16 cellular contexts compared by ENCODE assay signal in the genomic region with DNA sequence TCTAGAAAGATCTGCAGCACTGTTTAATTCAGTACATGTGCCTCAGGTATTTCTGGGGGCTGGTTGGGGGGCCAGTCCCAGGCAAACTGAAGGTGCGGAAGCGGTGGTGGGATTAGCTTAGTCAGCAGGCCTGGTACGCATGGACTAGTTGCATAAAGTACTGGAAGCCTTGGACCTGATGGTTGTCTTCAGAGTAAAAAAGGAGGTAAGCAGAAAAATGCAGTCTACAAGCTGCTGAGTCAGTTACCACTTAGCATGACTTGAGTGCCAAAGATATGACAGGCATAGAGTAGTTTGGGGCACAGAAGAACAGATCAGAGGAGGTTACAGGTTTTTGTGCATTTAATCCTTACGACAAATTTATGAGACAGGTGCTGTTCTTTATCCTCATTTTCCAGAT. TPM values are rescaled to one million over a fixed set of nuclear protein-coding genes. Genes with fewer than 3 reads are reported as not detected.
DNase-seq lines count a peak whose midpoint lies in the region; ATAC-seq and TF ChIP-seq lines count a peak whose summit lies in the region.
"Had no signal": no experiment of that assay in that cellular context is flagged by ENCODE, and none has a peak within 500 bp of the region (broad histone marks: within the 10 kb centered on the region; RNA-seq: fewer than 3 reads in every experiment).

No MANE protein-coding gene starts in this region.

- ATAC-seq in omental fat pad (ENCODE audit: low FRiP score), result peak; percentile 41
- ATAC-seq: PC-3 had no signal

- H3K27me3 Mint-ChIP-seq in chondrocyte (ENCODE audit: low read depth), result peaks cover 9% of the 10 kb centered on the region
- H3K27me3 Mint-ChIP-seq: B cell had no signal

- no peaks in the 10 kb centered on the region for H3K9me3 ChIP-seq in suprapubic skin

- no peak for TF ChIP-seq CTCF in chondrocyte (IDR thresholded peaks at IDR 0.05)
- no peak for TF ChIP-seq CTCF in omental fat pad (IDR thresholded peaks at IDR 0.05)
- TF ChIP-seq CTCF in suprapubic skin (IDR thresholded peaks at IDR 0.05), result no peak

- no peak overlapping the region for H3K4me3 ChIP-seq in suprapubic skin

- peaks cover 33% of the 10 kb centered on the region for H3K4me1 Mint-ChIP-seq in chondrocyte (ENCODE audit: low read depth)
- H3K4me1 Mint-ChIP-seq: B cell; CD4-positive, CD25-positive, alpha-beta regulatory T cell had no signal

- no peaks in the 10 kb centered on the region for H3K27me3 ChIP-seq in suprapubic skin

- TF ChIP-seq POLR2A in suprapubic skin (IDR thresholded peaks at IDR 0.05), result no peak

- peak overlapping the region; percentile 41 for H3K27ac Mint-ChIP-seq in chondrocyte (ENCODE audit: unreplicated experiment)
- H3K27ac Mint-ChIP-seq: B cell; CD4-positive, CD25-positive, alpha-beta regulatory T cell had no signal

- peak; percentile 38 for DNase-seq in EL
- DNase-seq in M059J (ENCODE audit: low read depth), result peak; percentile 58
- no peak for DNase-seq in chondrocyte (ENCODE audit: low spot score)
- DNase-seq in omental fat pad (ENCODE audit: low spot score), result no peak
- no peak for DNase-seq in HuH-7.5 (ENCODE audit: low spot score)
- no peak for DNase-seq in central memory CD4-positive, alpha-beta T cell
- no peak for DNase-seq in suprapubic skin (ENCODE audit: low spot score in 2 of 2)
- DNase-seq in stimulated activated CD8-positive, alpha-beta memory T cell treated with anti-CD3 and anti-CD28 coated beads, Interleukin-4, amount 100 ng/mL, for 48 hours, result no peak
- DNase-seq: CD4-positive, CD25-positive, alpha-beta regulatory T cell; KBM-7; NCI-H1417 treated with DMSO at 0.1 percent for 48 hours; NCI-H1930; NCI-H774; PC-3 had no signal

- H3K9me3 Mint-ChIP-seq in chondrocyte (ENCODE audit: low read depth), result peaks cover 3% of the 10 kb centered on the region

- H3K36me3 Mint-ChIP-seq in chondrocyte (ENCODE audit: low read depth), result peaks cover under 1% of the 10 kb centered on the region
- H3K36me3 Mint-ChIP-seq: CD4-positive, CD25-positive, alpha-beta regulatory T cell had no signal

- WGBS in suprapubic skin, result 95% methylated on average over 4 of the region's 4 CpGs

- no peaks in the 10 kb centered on the region for H3K36me3 ChIP-seq in suprapubic skin

- TF ChIP-seq EP300 in suprapubic skin (IDR thresholded peaks at IDR 0.05), result no peak

- H3K4me1 ChIP-seq in suprapubic skin, result no peaks in the 10 kb centered on the region

- H3K27ac ChIP-seq in suprapubic skin, result no peak overlapping the region

- H3K4me3 Mint-ChIP-seq in chondrocyte (ENCODE audit: unreplicated experiment), result no peak overlapping the region
- H3K4me3 Mint-ChIP-seq: B cell; CD4-positive, CD25-positive, alpha-beta regulatory T cell had no signal

RNA-seq across cellular contexts. Expression of gene GOLGA8J, which starts 19.9 kb away (rescaled TPM):
- 0.34 TPM in 1 of 2 replicates, not detected in the other for total RNA-seq in M059J (2014; rRNA removed; shearing (Covaris generic))
- total RNA-seq in chondrocyte (not detected in 3 replicates), omental fat pad (under 1 TPM in 2 of 4 donors, not detected in 2; 0.44 to 0.72 TPM), suprapubic skin (1 to 10 TPM in 1 of 4 donors, not detected in 3; 2.8 TPM)
- total RNA-seq: B cell; CD4-positive, CD25-positive, alpha-beta regulatory T cell; NCI-H460; PC-3 had no signal

Comparison
In these comparisons a context has a peak if more than half of its experiments do, and no peak if none do; other contexts are left out.
1. DNase-seq: peak in EL (single experiment) and M059J (single experiment); none in chondrocyte (single experiment), omental fat pad (single experiment), HuH-7.5 (single experiment), central memory CD4-positive, alpha-beta T cell (single experiment), suprapubic skin (0 of 2) and stimulated activated CD8-positive, alpha-beta memory T cell treated with anti-CD3 and anti-CD28 coated beads, Interleukin-4, amount 100 ng/mL, for 48 hours (single experiment).